16 cellular contexts compared by ENCODE assay signal in genomic region chr9:125999504-125999881, GRCh38.
DNase-seq lines count a peak whose midpoint lies in the region; ATAC-seq, FAIRE-seq and TF ChIP-seq lines count a peak whose summit lies in the region.
"Had no signal": no experiment of that assay in that cellular context is flagged by ENCODE, and none has a peak within 500 bp of the region (broad histone marks: within the 10 kb centered on the region; RNA-seq: fewer than 3 reads in every experiment).

No MANE protein-coding gene starts in this region.

- H3K79me2 ChIP-seq in SK-N-SH (ENCODE audit: insufficient read depth) (no peaks in the 10 kb centered on the region), K562 (ENCODE audit: control insufficient read depth, insufficient read depth, low read length) (no peaks in the 10 kb centered on the region)

- no peak overlapping the region for H3K4me3 Mint-ChIP-seq in CD14-positive monocyte
- H3K4me3 Mint-ChIP-seq: CD4-positive, CD25-positive, alpha-beta regulatory T cell; IgD-negative memory B cell had no signal

- BruUV-seq in K562 (replicated peaks; lab: Mats Ljungman, UMichigan): no TSS peak

- TF ChIP-seq CTCF in SK-N-SH (IDR thresholded peaks at IDR 0.05) (no peak), CD14-positive monocyte (IDR thresholded peaks at IDR 0.05) (no peak), K562 (IDR thresholded peaks at IDR 0.05 in 2 of 3, conservative IDR thresholded peaks at IDR 0.05 in 1 of 3; ENCODE audit: insufficient read depth in 2 of 3, low read depth in 1 of 3, low read length in 3 of 3) (no peak)

- H3K27ac Mint-ChIP-seq in CD14-positive monocyte: peak overlapping the region in 1 of 7 donors; percentile 7
- H3K27ac Mint-ChIP-seq: CD4-positive, CD25-positive, alpha-beta regulatory T cell had no signal

- H3K4ac ChIP-seq in neuronal stem cell (ENCODE audit: low read length): no peak overlapping the region

- peaks cover 0 to 6% of the 10 kb centered on the region in 2 experiments; a peak in 1 of 4 replicates for H3K4me1 ChIP-seq in SK-N-SH (ENCODE audit: control insufficient read depth in 1 of 2, insufficient read depth in 2 of 2, low read depth in 1 of 2, low read length in 1 of 2)
- H3K4me1 ChIP-seq in K562 (replicated peaks in 1 of 2; ENCODE audit: control insufficient read depth in 2 of 2, insufficient read depth in 2 of 2, low read length in 2 of 2): no peaks in the 10 kb centered on the region
- no peaks in the 10 kb centered on the region for H3K4me1 ChIP-seq in neuronal stem cell (ENCODE audit: control insufficient read depth in 2 of 2, insufficient read depth in 1 of 2, low read depth in 1 of 2, low read length in 2 of 2)

- no peak overlapping the region for H2BK120ac ChIP-seq in neuronal stem cell (ENCODE audit: low read depth, low read length)

- H3K4me2 ChIP-seq in SK-N-SH (no peak overlapping the region), K562 (ENCODE audit: insufficient read depth, low read length) (no peak overlapping the region), neuronal stem cell (ENCODE audit: insufficient read depth, low read length, poor library complexity, severe bottlenecking) (no peak overlapping the region)
- H3K4me2 ChIP-seq: BLaER1 had no signal

- CTCF ChIA-PET in SK-N-SH (lab: Yijun Ruan, JAX) (no interaction called here), K562 (lab: Yijun Ruan, JAX; ENCODE audit: low intra/inter-chr PET ratio) (no interaction called here)

- H4K20me1 ChIP-seq in SK-N-SH (ENCODE audit: insufficient read depth): no peaks in the 10 kb centered on the region
- H4K20me1 ChIP-seq in K562 (replicated peaks; ENCODE audit: control insufficient read depth, insufficient read depth, low read length): no peaks in the 10 kb centered on the region
- H4K20me1 ChIP-seq: BLaER1 had no signal

- H3K27me3 Mint-ChIP-seq in CD14-positive monocyte (ENCODE audit: low read depth in 3 of 3): peaks cover 2 to 10% (median 3%) of the 10 kb centered on the region in 3 donors
- H3K27me3 Mint-ChIP-seq: CD4-positive, CD25-positive, alpha-beta regulatory T cell had no signal

- no peak for FAIRE-seq in K562 (lab: Jason Lieb, UNC)
- FAIRE-seq: H54 had no signal

- no peaks in the 10 kb centered on the region for H3K36me3 Mint-ChIP-seq in CD14-positive monocyte
- H3K36me3 Mint-ChIP-seq: CD4-positive, CD25-positive, alpha-beta regulatory T cell; IgD-negative memory B cell had no signal

- WGBS in SK-N-SH (ENCODE audit: low lambda C conversion rate): 43% methylated on average over 1 of the region's 2 CpGs
- WGBS in K562 (ENCODE audit: insufficient coverage, low coverage, missing lambda C conversion rate): 0% methylated on average over 1 of the region's 2 CpGs
- no CpG with 5 or more reads among the region's 2 CpGs for WGBS in neuronal stem cell (ENCODE audit: extremely low coverage in 2 of 2, insufficient read length in 2 of 2, insufficient replicate concordance in 1 of 2), 2 donors

- ATAC-seq in SK-N-SH treated with all-trans-retinoic acid at 6 μM for 48 hours (no peak), K562 (no peak)
- ATAC-seq: HCT116 had no signal

- H2BK12ac ChIP-seq in neuronal stem cell (ENCODE audit: low read length): no peak overlapping the region

- H3K9me1 ChIP-seq in K562 (ENCODE audit: control insufficient read depth, insufficient read depth, low read length): no peaks in the 10 kb centered on the region

- no peak overlapping the region for H3K9ac ChIP-seq in SK-N-SH
- no peak overlapping the region for H3K9ac ChIP-seq in K562 (ENCODE audit: insufficient read depth in 1 of 2, low read depth in 2 of 2, low read length in 2 of 2)
- H3K9ac ChIP-seq in neuronal stem cell (ENCODE audit: low read depth, low read length, poor library complexity): no peak overlapping the region
- H3K9ac ChIP-seq: BLaER1 had no signal

- TF ChIP-seq RAD21 in SK-N-SH (IDR thresholded peaks at IDR 0.05; ENCODE audit: low read length) (no peak), K562 (CRISPR knock-in tag; conservative IDR thresholded peaks at IDR 0.05 in 1 of 2, IDR thresholded peaks at IDR 0.05 in 1 of 2) (no peak)

- no peak for TF ChIP-seq POLR2A in K562 (conservative IDR thresholded peaks at IDR 0.05)

- in situ Hi-C loops in K562 (cut with MboI): no loop called here

- peak overlapping the region; percentile 28 for H3K14ac ChIP-seq in neuronal stem cell (ENCODE audit: low read length)

- no peak overlapping the region for H4K8ac ChIP-seq in neuronal stem cell (ENCODE audit: low read depth, low read length)

- peaks cover 5% of the 10 kb centered on the region for H3K4me1 Mint-ChIP-seq in CD14-positive monocyte
- H3K4me1 Mint-ChIP-seq: CD4-positive, CD25-positive, alpha-beta regulatory T cell; IgD-negative memory B cell had no signal

- H4K91ac ChIP-seq in neuronal stem cell (ENCODE audit: low read depth, low read length, poor library complexity): no peak overlapping the region

- DNase-seq in SK-N-SH: peak; percentile 24
- peak; percentile 18 for DNase-seq in CD14-positive monocyte (ENCODE audit: low spot score)
- no peak for DNase-seq in K562 (ENCODE audit: extremely low read depth in 1 of 4, low spot score in 3 of 4)
- DNase-seq in neuronal stem cell (ENCODE audit: low spot score): no peak
- DNase-seq in middle frontal gyrus (ENCODE audit: extremely low spot score, low spot score): no peak
- no peak for DNase-seq in cerebellar nuclear complex (lab: John Stamatoyannopoulos, UW)
- DNase-seq in AG20443 (ENCODE audit: low spot score): no peak
- DNase-seq: AML-193; CD4-positive, CD25-positive, alpha-beta regulatory T cell; DMS 273 treated with DMSO at 0.1 percent for 48 hours had no signal

- peaks cover 0 to 2% (median 0%) of the 10 kb centered on the region in 7 donors for H3K9me3 Mint-ChIP-seq in CD14-positive monocyte
- H3K9me3 Mint-ChIP-seq: CD4-positive, CD25-positive, alpha-beta regulatory T cell; IgD-negative memory B cell had no signal

- intact Hi-C loops in CD14-positive monocyte (cut with micrococcal nuclease): no loop called here
- intact Hi-C loops in K562 (cut with micrococcal nuclease): no loop called here

- no peak overlapping the region for H3K4me3 ChIP-seq in SK-N-SH (ENCODE audit: low read depth in 2 of 2, low read length in 1 of 2)
- H3K4me3 ChIP-seq in K562: no peak overlapping the region
- no peak overlapping the region for H3K4me3 ChIP-seq in neuronal stem cell (ENCODE audit: low read length in 2 of 2)
- H3K4me3 ChIP-seq: BLaER1 had no signal

- H2AK5ac ChIP-seq in neuronal stem cell (ENCODE audit: low read depth, low read length): no peak overlapping the region

- POLR2A ChIA-PET in SK-N-SH (lab: Yijun Ruan, JAX): no interaction called here
- POLR2A ChIA-PET in K562 (lab: Yijun Ruan, JAX): no interaction called here

- no peak overlapping the region for H2AFZ ChIP-seq in SK-N-SH (ENCODE audit: low read depth)
- H2AFZ ChIP-seq in K562 (ENCODE audit: low read depth, low read length): no peak overlapping the region
- no peak overlapping the region for H2AFZ ChIP-seq in neuronal stem cell (ENCODE audit: low read length)

- H3F3A ChIP-seq in SK-N-SH (replicated peaks; ENCODE audit: insufficient read depth): no peaks in the 10 kb centered on the region

- H2BK15ac ChIP-seq in neuronal stem cell (ENCODE audit: low read length): no peak overlapping the region

- H3K9me2 ChIP-seq in SK-N-SH: no peaks in the 10 kb centered on the region

- H3K36me3 ChIP-seq in SK-N-SH (replicated peaks in 1 of 2; ENCODE audit: control insufficient read depth in 1 of 2, insufficient read depth in 2 of 2, low read length in 1 of 2) (no peaks in the 10 kb centered on the region), K562 (ENCODE audit: control insufficient read depth, insufficient read depth, low read length) (no peaks in the 10 kb centered on the region), neuronal stem cell (replicated peaks in 1 of 2; ENCODE audit: control insufficient read depth in 2 of 2, insufficient read depth in 2 of 2, low read length in 2 of 2) (no peaks in the 10 kb centered on the region)
- H3K36me3 ChIP-seq: BLaER1 had no signal

- H3K9me3 ChIP-seq in SK-N-SH (no peaks in the 10 kb centered on the region), K562 (replicated peaks; ENCODE audit: control insufficient read depth, insufficient read depth, low read depth, low read length) (no peaks in the 10 kb centered on the region), neuronal stem cell (replicated peaks in 1 of 2; ENCODE audit: control insufficient read depth in 2 of 2, insufficient read depth in 1 of 2, low read depth in 1 of 2, low read length in 2 of 2) (no peaks in the 10 kb centered on the region)
- H3K9me3 ChIP-seq: BLaER1 had no signal

- H3K18ac ChIP-seq in neuronal stem cell (ENCODE audit: low read length): peak overlapping the region; percentile 53

- TF ChIP-seq EP300 in SK-N-SH (IDR thresholded peaks at IDR 0.05; ENCODE audit: borderline replicate concordance in 1 of 2, low read depth in 1 of 2, low read length in 1 of 2): no peak
- no peak for TF ChIP-seq EP300 in K562 (IDR thresholded peaks at IDR 0.05; ENCODE audit: low read length)

- H2BK5ac ChIP-seq in neuronal stem cell (ENCODE audit: low read length): no peak overlapping the region

- H3K79me1 ChIP-seq in neuronal stem cell (ENCODE audit: low read depth, low read length): peaks cover 1% of the 10 kb centered on the region

- no peak overlapping the region for H3K23ac ChIP-seq in neuronal stem cell (ENCODE audit: low read depth, low read length, poor library complexity)

- H3K27me3 ChIP-seq in SK-N-SH (ENCODE audit: insufficient read depth): no peaks in the 10 kb centered on the region
- peaks cover 7 to 66% of the 10 kb centered on the region in 2 experiments; a peak in 4 of 5 replicates for H3K27me3 ChIP-seq in K562 (ENCODE audit: control insufficient read depth in 2 of 2, insufficient read depth in 2 of 2, low read length in 2 of 2)
- H3K27me3 ChIP-seq in neuronal stem cell (ENCODE audit: control insufficient read depth in 3 of 3, insufficient read depth in 3 of 3, low read depth in 1 of 3, low read length in 3 of 3): peaks cover 0 to 11% (median 0%) of the 10 kb centered on the region in 3 experiments
- H3K27me3 ChIP-seq: BLaER1 had no signal

- no peak overlapping the region for H3K27ac ChIP-seq in SK-N-SH (ENCODE audit: low read depth in 2 of 2, low read length in 1 of 2)
- H3K27ac ChIP-seq in K562 (ENCODE audit: extremely low read depth, low read depth, low read length): no peak overlapping the region
- H3K27ac ChIP-seq in neuronal stem cell (replicated peaks; ENCODE audit: low read length): no peak overlapping the region
- H3K27ac ChIP-seq: 22Rv1, BLaER1 had no signal

TF ChIP-seq in SK-N-SH, 30 proteins besides CTCF, POLR2A, EP300 and RAD21 (continues in another document):
- TF ChIP-seq MEF2A (IDR thresholded peaks at IDR 0.05; ENCODE audit: borderline replicate concordance, low read depth): no peak
- no peak for TF ChIP-seq RCOR1 (IDR thresholded peaks at IDR 0.05; ENCODE audit: low read length)

TF ChIP-seq in K562, 482 proteins besides CTCF, POLR2A, EP300 and RAD21 (continues in another document):
- TF ChIP-seq MAFF (IDR thresholded peaks at IDR 0.05; ENCODE audit: low read length) (no peak), SAP30 (IDR thresholded peaks at IDR 0.05; ENCODE audit: borderline replicate concordance, insufficient read depth, low read depth, low read length, poor library complexity, severe bottlenecking) (no peak)

Comparison
In these comparisons a context has a peak if more than half of its experiments do, and no peak if none do; other contexts are left out.
1. DNase-seq: peak in SK-N-SH (single experiment) and CD14-positive monocyte (single experiment); none in K562 (0 of 4), neuronal stem cell (single experiment), middle frontal gyrus (single experiment), cerebellar nuclear complex (0 of 2) and AG20443 (single experiment).